In the genomic region with DNA sequence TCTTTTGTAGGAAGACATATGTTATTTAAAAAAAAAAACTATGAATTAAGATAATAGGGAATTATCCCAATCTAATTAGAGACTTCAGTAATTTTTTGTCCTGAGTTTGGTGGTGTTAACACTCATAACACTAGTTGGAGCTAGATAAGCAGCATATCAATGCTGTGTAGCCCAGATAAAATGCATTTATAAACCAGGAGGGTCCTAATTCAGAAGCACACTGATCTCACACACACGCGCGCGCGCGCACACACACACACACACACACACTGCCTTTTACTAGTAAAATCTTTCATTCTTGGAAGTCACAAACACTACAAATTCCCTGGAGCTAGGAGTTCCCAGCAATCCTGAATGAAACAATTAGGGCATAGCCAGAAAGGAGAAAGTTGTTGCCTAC, we compare ENCODE assay signal across 13 cellular contexts. TPM values are rescaled to one million over a fixed set of nuclear protein-coding genes. Genes with fewer than 3 reads are reported as not detected.
DNase-seq lines count a peak whose midpoint lies in the region; ATAC-seq and TF ChIP-seq lines count a peak whose summit lies in the region.
"Had no signal": no experiment of that assay in that cellular context is flagged by ENCODE, and none has a peak within 500 bp of the region (broad histone marks: within the 10 kb centered on the region; RNA-seq: fewer than 3 reads in every experiment).

No MANE protein-coding gene starts in this region.

- no peak overlapping the region for H3K4me3 Mint-ChIP-seq in endodermal cell
- H3K4me3 Mint-ChIP-seq: stimulated activated naive B cell treated with anti-CD40 and anti-IgM and Interleukin-4, amounts not matched to agents 10 μg/mL and 1 μg/mL and 100 μg/mL, for 72 hours had no signal

- peaks cover 48% of the 10 kb centered on the region for H3K27me3 ChIP-seq in endodermal cell (ENCODE audit: control insufficient read depth, insufficient read depth, low read length, poor library complexity, severe bottlenecking)
- peaks cover 3% of the 10 kb centered on the region for H3K27me3 ChIP-seq in mesendoderm (ENCODE audit: insufficient read depth, low read length, poor library complexity)
- no peaks in the 10 kb centered on the region for H3K27me3 ChIP-seq in thoracic aorta (replicated peaks; ENCODE audit: insufficient read depth)

- H3K4me1 ChIP-seq in endodermal cell (ENCODE audit: control insufficient read depth, insufficient read depth, low read length) (peaks cover 3% of the 10 kb centered on the region), mesendoderm (ENCODE audit: control insufficient read depth, low read depth, low read length) (no peaks in the 10 kb centered on the region), thoracic aorta (ENCODE audit: control insufficient read depth in 1 of 2, low read depth in 2 of 2) (peaks cover 0 to 3% of the 10 kb centered on the region in 2 donors)

- H2AK5ac ChIP-seq in mesendoderm (ENCODE audit: low read length), result no peak overlapping the region

- H3K4me3 ChIP-seq in endodermal cell (ENCODE audit: low read length), result peak overlapping the region; percentile 86
- no peak overlapping the region for H3K4me3 ChIP-seq in mesendoderm (ENCODE audit: low read length)
- H3K4me3 ChIP-seq in thoracic aorta, result peak overlapping the region; percentile 87

- no peak overlapping the region for H3K27ac Mint-ChIP-seq in endodermal cell
- H3K27ac Mint-ChIP-seq: stimulated activated naive B cell treated with anti-CD40 and anti-IgM and Interleukin-4, amounts not matched to agents 10 μg/mL and 1 μg/mL and 100 μg/mL, for 72 hours had no signal

- no peaks in the 10 kb centered on the region for H3K9me3 ChIP-seq in endodermal cell (ENCODE audit: control insufficient read depth, low read length)
- H3K9me3 ChIP-seq in thoracic aorta, result no peaks in the 10 kb centered on the region

- H3K4me1 Mint-ChIP-seq in endodermal cell, result peaks cover 41% of the 10 kb centered on the region

- DNase-seq in OCI-M1 (lab: John Stamatoyannopoulos, UW), result peak; percentile 28
- DNase-seq in endodermal cell, result no peak
- peak; percentile 9 for DNase-seq in mesendoderm
- no peak for DNase-seq in thoracic aorta (ENCODE audit: low spot score)
- no peak for DNase-seq in NCI-H2196 (lab: John Stamatoyannopoulos, UW; ENCODE audit: unreplicated experiment)
- no peak for DNase-seq in SKM-1 treated with dmso at 0.1 percent for 144 hours (lab: John Stamatoyannopoulos, UW; ENCODE audit: unreplicated experiment)
- DNase-seq: HCEC 1CT; KBM-7; occipital lobe; small intestine; stimulated activated naive B cell treated with anti-CD40 and anti-IgM and Interleukin-4, amounts not matched to agents 10 μg/mL and 1 μg/mL and 100 μg/mL, for 72 hours had no signal

- H2BK5ac ChIP-seq in mesendoderm (ENCODE audit: low read length), result no peak overlapping the region

- H3K23ac ChIP-seq in mesendoderm (ENCODE audit: low read length), result no peak overlapping the region

- no peak overlapping the region for H3K27ac ChIP-seq in endodermal cell (ENCODE audit: low read depth, low read length)
- no peak overlapping the region for H3K27ac ChIP-seq in mesendoderm (ENCODE audit: low read depth, low read length)
- H3K27ac ChIP-seq in thoracic aorta, result peak overlapping the region; percentile 91
- H3K27ac ChIP-seq: C4-2B had no signal

- no peak overlapping the region for H4K5ac ChIP-seq in mesendoderm (ENCODE audit: low read length)

- H3K36me3 Mint-ChIP-seq in endodermal cell (ENCODE audit: low read depth), result no peaks in the 10 kb centered on the region
- H3K36me3 Mint-ChIP-seq: stimulated activated naive B cell treated with anti-CD40 and anti-IgM and Interleukin-4, amounts not matched to agents 10 μg/mL and 1 μg/mL and 100 μg/mL, for 72 hours had no signal

- no peak overlapping the region for H4K8ac ChIP-seq in mesendoderm (ENCODE audit: low read depth, low read length)

- no peaks in the 10 kb centered on the region for H3K79me1 ChIP-seq in mesendoderm (ENCODE audit: low read length)

- H3K56ac ChIP-seq in mesendoderm (ENCODE audit: low read length), result no peak overlapping the region

- H3K79me2 ChIP-seq in mesendoderm (ENCODE audit: control insufficient read depth, insufficient read depth, low read length), result no peaks in the 10 kb centered on the region

- no peaks in the 10 kb centered on the region for H3K36me3 ChIP-seq in endodermal cell (ENCODE audit: control insufficient read depth, insufficient read depth, low read length)
- H3K36me3 ChIP-seq in mesendoderm (ENCODE audit: control insufficient read depth, insufficient read depth, low read length), result no peaks in the 10 kb centered on the region
- H3K36me3 ChIP-seq in thoracic aorta, result no peaks in the 10 kb centered on the region

- H3K4me2 ChIP-seq in mesendoderm (ENCODE audit: low read length), result no peak overlapping the region

- H3K9ac ChIP-seq in endodermal cell (ENCODE audit: extremely low read depth, low read length, poor library complexity, severe bottlenecking) (no peak overlapping the region), mesendoderm (ENCODE audit: low read length) (no peak overlapping the region)

- no peaks in the 10 kb centered on the region for H3K9me3 Mint-ChIP-seq in endodermal cell

- WGBS in endodermal cell (ENCODE audit: insufficient coverage in 1 of 2, insufficient read length in 1 of 2), 2 experiments, result 92 to 95% methylated on average over 6 of the region's 6 CpGs
- WGBS in mesendoderm (ENCODE audit: extremely low coverage, insufficient coverage, low lambda C conversion rate), result no CpG with 5 or more reads among the region's 6 CpGs

- no peak overlapping the region for H2BK15ac ChIP-seq in mesendoderm (replicated peaks; ENCODE audit: low read depth)

- no peak overlapping the region for H2BK120ac ChIP-seq in mesendoderm (ENCODE audit: low read depth, low read length)

- peaks cover 61% of the 10 kb centered on the region for H3K27me3 Mint-ChIP-seq in endodermal cell (ENCODE audit: insufficient read depth)

- TF ChIP-seq CTCF in endodermal cell (conservative IDR thresholded peaks at IDR 0.05), result no peak
- TF ChIP-seq CTCF in thoracic aorta (IDR thresholded peaks at IDR 0.05), result no peak

- ATAC-seq in thoracic aorta (ENCODE audit: insufficient number of reproducible peaks, low FRiP score, low read depth) (no peak), GM21390 (IDR thresholded peaks at IDR 0.05; ENCODE audit: unreplicated experiment) (no peak)
- ATAC-seq: stimulated activated naive B cell treated with anti-CD40 and anti-IgM and Interleukin-4, amounts not matched to agents 10 μg/mL and 1 μg/mL and 100 μg/mL, for 72 hours had no signal

- no peak overlapping the region for H3K18ac ChIP-seq in mesendoderm (ENCODE audit: low read length)

- no peak overlapping the region for H3K4ac ChIP-seq in mesendoderm (ENCODE audit: low read depth, low read length)

RNA-seq across cellular contexts. Expression of gene UNC5C, which starts 3.2 kb away (rescaled TPM):
- total RNA-seq in endodermal cell, result 1 to 10 TPM; 2.0 to 7.2 TPM
- polyA plus RNA-seq in endodermal cell (2013, experiment 1 of 2), result 39.1 TPM
- polyA plus RNA-seq in endodermal cell (2013, experiment 2 of 2), result 36.4 TPM
- polyA plus RNA-seq in mesendoderm (2013, experiment 1 of 2), result 0.29 TPM
- polyA plus RNA-seq in mesendoderm (2013, experiment 2 of 2), result 0.29 TPM
- total RNA-seq in thoracic aorta, result 10 to 100 TPM in 1 of 2 donors, 1 to 10 TPM in 1; 5.3 to 10.0 TPM

Comparison
In these comparisons a context has a peak if more than half of its experiments do, and no peak if none do; other contexts are left out.
1. DNase-seq: peak in OCI-M1 (single experiment) and mesendoderm (single experiment); none in endodermal cell (single experiment), thoracic aorta (single experiment), NCI-H2196 (single experiment) and SKM-1 treated with dmso at 0.1 percent for 144 hours (single experiment).
2. H3K27ac ChIP-seq: peak in thoracic aorta (2 of 2); none in endodermal cell (single experiment) and mesendoderm (single experiment).